Comparison of ENCODE assay signal across 30 cellular contexts in genomic region chr13:71702253-71702652, GRCh38.
"Had no signal": no experiment of that assay in that cellular context is flagged by ENCODE, and none has a peak within 500 bp of the region (broad histone marks: within the 10 kb centered on the region; RNA-seq: fewer than 3 reads in every experiment).

No MANE protein-coding gene starts in this region.

- H3K9me3 ChIP-seq: ascending aorta had no signal

- H3K4me1 ChIP-seq: ascending aorta had no signal

- H3K27ac ChIP-seq: ascending aorta, cardiac muscle cell, VCaP had no signal

- FAIRE-seq: bronchial epithelial cell, TTC549 had no signal

- H3K27me3 ChIP-seq: ascending aorta, cardiac muscle cell had no signal

- H3K36me3 ChIP-seq: ascending aorta, cardiac muscle cell had no signal

- DNase-seq: activated B cell treated with CpG ODN at 0.5 μM for 24 hours; activated CD4-positive, alpha-beta memory T cell treated with anti-CD3 and anti-CD28 coated beads, Interleukin-2, amount 10 ng/mL, durations not matched to agents 7 days and 5 days; activated CD4-positive, alpha-beta T cell treated with anti-CD3 and anti-CD28 coated beads for 4 hours; activated CD4-positive, alpha-beta T cell treated with anti-CD3 and anti-CD28 coated beads, Interleukin-2, amount 10 ng/mL, durations not matched to agents 24 days and 14 days; activated CD4-positive, alpha-beta T cell treated with anti-CD3 and anti-CD28 coated beads, Interleukin-2, amount 50 U/mL, for 48 hours; activated CD4-positive, CD25-positive, alpha-beta regulatory T cell treated with anti-CD3 and anti-CD28 coated beads, Interleukin-2, amount 50 U/mL, for 72 hours; activated CD8-positive, alpha-beta memory T cell treated with anti-CD3 and anti-CD28 coated beads for 24 hours; activated CD8-positive, alpha-beta memory T cell treated with anti-CD3 and anti-CD28 coated beads, Interleukin-2, amount 10 ng/mL, durations not matched to agents 7 days and 5 days; activated CD8-positive, alpha-beta memory T cell treated with anti-CD3 and anti-CD28 coated beads, Interleukin-2, amount 50 U/mL, for 48 hours; activated CD8-positive, alpha-beta T cell treated with anti-CD3 and anti-CD28 coated beads, Interleukin-2, amount 10 ng/mL, durations not matched to agents 7 days and 5 days; activated effector memory CD4-positive, alpha-beta T cell treated with Interleukin-2 at 50 U/mL for 16 hours; activated gamma-delta T cell; activated naive CD4-positive, alpha-beta T cell treated with anti-CD3 and anti-CD28 coated beads, Interleukin-2, amount 10 ng/mL, durations not matched to agents 7 days and 5 days; activated naive CD4-positive, alpha-beta T cell treated with Interleukin-2 at 50 U/mL for 16 hours; activated naive CD8-positive, alpha-beta T cell treated with anti-CD3 and anti-CD28 coated beads, Interleukin-2, amount 10 ng/mL, durations not matched to agents 7 days and 5 days; activated naive CD8-positive, alpha-beta T cell treated with anti-CD3 and anti-CD28 coated beads, Interleukin-2, amount 50 U/mL, for 24 hours; activated T-cell treated with anti-CD3 and anti-CD28 coated beads, Interleukin-2, amount 50 U/mL, for 24 hours; activated T-cell treated with anti-CD3 and anti-CD28 coated beads, Interleukin-2, amount 50 U/mL, for 48 hours; amygdala; anterior cingulate cortex; caudate nucleus; SW 1271; T-helper 1 cell; T-helper 2 cell; T-helper 9 cell had no signal

- H3K4me3 ChIP-seq: ascending aorta, cardiac muscle cell had no signal

- ATAC-seq: activated CD8-positive, alpha-beta memory T cell treated with anti-CD3 and anti-CD28 coated beads, Interleukin-2, amount 10 ng/mL, durations not matched to agents 7 days and 5 days; activated CD8-positive, alpha-beta T cell treated with anti-CD3 and anti-CD28 coated beads, Interleukin-2, amount 10 ng/mL, durations not matched to agents 7 days and 5 days; activated naive CD8-positive, alpha-beta T cell treated with anti-CD3 and anti-CD28 coated beads, Interleukin-2, amount 50 U/mL, for 24 hours had no signal
